1 cellular context compared by ENCODE assay signal in genomic region chr6:20661721-20662120, GRCh38.
TF ChIP-seq lines count a peak whose summit lies in the region.

No MANE protein-coding gene starts in this region.

TF ChIP-seq in HEK293, 187 proteins besides CTCF, POLR2A, EP300 and RAD21 (continued from another document and continues in another):
- TF ChIP-seq ZNF580 (tag by site-specific recombination; IDR thresholded peaks at IDR 0.05) (no peak), ZNF366 (tag by site-specific recombination; conservative IDR thresholded peaks at IDR 0.05) (0 out of 2 replicates have a peak, but pooled peaks have one; percentile 18), ZNF174 (tag by site-specific recombination; IDR thresholded peaks at IDR 0.05) (no peak), ZNF701 (tag by site-specific recombination; IDR thresholded peaks at IDR 0.05) (no peak), ZNF18 (tag by site-specific recombination; IDR thresholded peaks at IDR 0.05) (no peak), ZNF473 (tag by site-specific recombination; IDR thresholded peaks at IDR 0.05) (no peak), ZNF677 (tag by site-specific recombination; IDR thresholded peaks at IDR 0.05) (no peak), KLF17 (tag by site-specific recombination; IDR thresholded peaks at IDR 0.05) (no peak), ZNF837 (tag by site-specific recombination; IDR thresholded peaks at IDR 0.05) (no peak), ZNF513 (tag by site-specific recombination; IDR thresholded peaks at IDR 0.05) (no peak), MEIS1 (CRISPR knock-in tag; IDR thresholded peaks at IDR 0.05; ENCODE audit: borderline replicate concordance) (no peak), ZNF23 (tag by site-specific recombination; IDR thresholded peaks at IDR 0.05; ENCODE audit: borderline replicate concordance) (no peak), KLF16 (tag by site-specific recombination; IDR thresholded peaks at IDR 0.05) (no peak), PRDM4 (tag by site-specific recombination; IDR thresholded peaks at IDR 0.05) (no peak), ZNF488 (tag by site-specific recombination; IDR thresholded peaks at IDR 0.05) (no peak), ZNF621 (tag by site-specific recombination; IDR thresholded peaks at IDR 0.05) (no peak), ZSCAN4 (tag by site-specific recombination; IDR thresholded peaks at IDR 0.05) (no peak), GLI2 (tag by site-specific recombination; IDR thresholded peaks at IDR 0.05; ENCODE audit: borderline replicate concordance, low read depth) (no peak), OVOL3 (tag by site-specific recombination; IDR thresholded peaks at IDR 0.05) (no peak), TRIM28 (IDR thresholded peaks at IDR 0.05; ENCODE audit: borderline replicate concordance, low read length) (no peak), ZNF341 (tag by site-specific recombination; IDR thresholded peaks at IDR 0.05; ENCODE audit: low read depth) (0 out of 2 replicates have a peak, but pooled peaks have one; percentile 30), ZNF138 (tag by site-specific recombination; IDR thresholded peaks at IDR 0.05; ENCODE audit: borderline replicate concordance) (no peak), SP7 (tag by site-specific recombination; IDR thresholded peaks at IDR 0.05) (no peak), ZBTB8A (tag by site-specific recombination; IDR thresholded peaks at IDR 0.05) (no peak), ZNF518A (tag by site-specific recombination; conservative IDR thresholded peaks at IDR 0.05; ENCODE audit: low read depth) (no peak), ZNF548 (tag by site-specific recombination; IDR thresholded peaks at IDR 0.05) (no peak), ZNF155 (tag by site-specific recombination; IDR thresholded peaks at IDR 0.05) (no peak), ZNF214 (tag by site-specific recombination; IDR thresholded peaks at IDR 0.05; ENCODE audit: borderline replicate concordance) (no peak), ZFP41 (tag by site-specific recombination; IDR thresholded peaks at IDR 0.05; ENCODE audit: borderline replicate concordance) (no peak), ZNF777 (tag by site-specific recombination; IDR thresholded peaks at IDR 0.05; ENCODE audit: borderline replicate concordance) (no peak), YY2 (tag by site-specific recombination; IDR thresholded peaks at IDR 0.05) (no peak), HOXC10 (CRISPR knock-in tag; IDR thresholded peaks at IDR 0.05) (no peak), ZNF37A (tag by site-specific recombination; IDR thresholded peaks at IDR 0.05) (no peak), ZNF2 (tag by site-specific recombination; IDR thresholded peaks at IDR 0.05) (no peak), ZNF76 (tag by site-specific recombination; IDR thresholded peaks at IDR 0.05; ENCODE audit: borderline replicate concordance, low read depth) (no peak), ZNF514 (tag by site-specific recombination; IDR thresholded peaks at IDR 0.05) (no peak), ZNF169 (tag by site-specific recombination; IDR thresholded peaks at IDR 0.05) (no peak), HIC1 (tag by site-specific recombination; IDR thresholded peaks at IDR 0.05) (no peak), INSM2 (tag by site-specific recombination; IDR thresholded peaks at IDR 0.05) (0 out of 2 replicates have a peak, but pooled peaks have one; percentile 10), ZSCAN5A (tag by site-specific recombination; IDR thresholded peaks at IDR 0.05) (no peak), ZNF19 (tag by site-specific recombination; IDR thresholded peaks at IDR 0.05; ENCODE audit: low read depth) (no peak), ZNF571 (tag by site-specific recombination; IDR thresholded peaks at IDR 0.05) (no peak), ZNF529 (tag by site-specific recombination; IDR thresholded peaks at IDR 0.05; ENCODE audit: insufficient replicate concordance) (no peak), ZNF121 (tag by site-specific recombination; IDR thresholded peaks at IDR 0.05) (no peak), SALL2 (tag by site-specific recombination; IDR thresholded peaks at IDR 0.05; ENCODE audit: borderline replicate concordance) (no peak)
